Comparison of ENCODE assay signal across 18 cellular contexts in the genomic region with DNA sequence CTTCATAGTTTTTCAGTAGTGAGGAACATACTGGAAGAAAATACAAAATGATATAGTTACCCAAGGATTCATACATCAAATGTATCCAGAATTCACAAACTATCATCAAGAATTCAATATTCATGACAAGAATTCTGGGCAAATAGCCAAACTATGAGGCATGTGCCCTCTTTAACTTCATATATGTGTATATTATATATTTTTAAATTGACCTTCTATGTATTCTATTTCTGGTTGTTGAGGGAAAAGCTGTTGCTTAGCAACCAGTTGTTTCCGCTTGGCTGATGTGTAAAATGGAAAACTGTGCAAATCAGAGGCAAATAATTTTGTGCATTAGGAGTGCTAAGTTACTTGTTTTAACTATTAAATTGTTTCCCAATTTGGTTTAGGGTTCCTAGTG. TPM values are rescaled to one million over a fixed set of nuclear protein-coding genes. Genes with fewer than 3 reads are reported as not detected.
DNase-seq lines count a peak whose midpoint lies in the region; ATAC-seq and TF ChIP-seq lines count a peak whose summit lies in the region.
"Had no signal": no experiment of that assay in that cellular context is flagged by ENCODE, and none has a peak within 500 bp of the region (broad histone marks: within the 10 kb centered on the region; RNA-seq: fewer than 3 reads in every experiment).

No MANE protein-coding gene starts in this region.

- H3K9me1 ChIP-seq in IMR-90 (ENCODE audit: insufficient read depth, low read length): no peaks in the 10 kb centered on the region; the same call in 1 of the 2 replicates

- WGBS in IMR-90 (ENCODE audit: extremely low coverage in 2 of 2, insufficient read length in 1 of 2), 2 experiments: no CpG with 5 or more reads among the region's 1 CpG

- BruUV-seq in IMR-90 (replicated peaks; lab: Mats Ljungman, UMichigan): no TSS peak

- no peaks in the 10 kb centered on the region for H3K36me3 ChIP-seq in IMR-90 (ENCODE audit: control insufficient read depth, insufficient read depth, low read length)
- H3K36me3 ChIP-seq: left lung, MG63, transverse colon had no signal

- no peaks in the 10 kb centered on the region for H3K9me3 ChIP-seq in IMR-90 (ENCODE audit: control insufficient read depth, insufficient read depth, low read length)
- H3K9me3 ChIP-seq: left lung, MG63, transverse colon had no signal

- no peak overlapping the region for H3K14ac ChIP-seq in IMR-90 (replicated peaks; ENCODE audit: low read depth, low read length)

- H3K27ac Mint-ChIP-seq in mesothelial cell of epicardium: peak overlapping the region; percentile 6

- no peak overlapping the region for H3K23ac ChIP-seq in IMR-90 (ENCODE audit: low read depth, low read length)

- no peak overlapping the region for H2AK9ac ChIP-seq in IMR-90 (replicated peaks; ENCODE audit: low read depth, low read length, poor library complexity)

- no peaks in the 10 kb centered on the region for H3K36me3 Mint-ChIP-seq in mesothelial cell of epicardium

- H3K4me1 ChIP-seq in IMR-90 (ENCODE audit: control insufficient read depth, insufficient read depth, low read length): no peaks in the 10 kb centered on the region

- no peak overlapping the region for H2AFZ ChIP-seq in IMR-90 (replicated peaks; ENCODE audit: low read length, poor library complexity)

- DNase-seq in IMR-90 (peak; percentile 32), NCI-H2227 treated with DMSO at 0.1 percent for 48 hours (lab: John Stamatoyannopoulos, UW) (peak; percentile 6), choroid plexus epithelial cell (ENCODE audit: low read depth) (peak; percentile 58), mesothelial cell of epicardium (ENCODE audit: low spot score in 2 of 2, unreplicated experiment in 2 of 2) (no peak)
- DNase-seq in activated CD4-positive, alpha-beta T cell treated with anti-CD3 and anti-CD28 coated beads, Interleukin-2, amount 50 U/mL, for 4 hours: no peak
- DNase-seq: DMS153; erythroblast; hypothalamus; left lung; MG63; NCI-H2107; Right ventricle myocardium superior; stimulated activated naive CD4-positive, alpha-beta T cell; T-helper 2 cell; transverse colon had no signal

- H3K4me3 ChIP-seq in IMR-90 (ENCODE audit: insufficient read depth, low read depth, low read length) (no peak overlapping the region), choroid plexus epithelial cell (ENCODE audit: low read depth, low read length) (no peak overlapping the region)
- H3K4me3 ChIP-seq: coronary artery, left lung, MG63, transverse colon had no signal

- TF ChIP-seq POLR2A in IMR-90 (IDR thresholded peaks at IDR 0.05; ENCODE audit: low read depth, low read length): no peak

- no peak overlapping the region for H3K56ac ChIP-seq in IMR-90 (ENCODE audit: extremely low read depth, insufficient read depth, low read length)

- H4K91ac ChIP-seq in IMR-90 (ENCODE audit: insufficient read depth, low read depth, low read length): no peak overlapping the region

- CTCF ChIA-PET in IMR-90 (lab: Yijun Ruan, JAX): no interaction called here

- POLR2A ChIA-PET in IMR-90 (lab: Charles Lee; ENCODE audit: unreplicated experiment): no interaction called here

- H3K9me3 Mint-ChIP-seq in mesothelial cell of epicardium: no peaks in the 10 kb centered on the region

- no peak overlapping the region for H4K5ac ChIP-seq in IMR-90 (ENCODE audit: low read depth, low read length)

- ATAC-seq in IMR-90 (ENCODE audit: low read depth): no peak
- ATAC-seq in GM18870 (IDR thresholded peaks at IDR 0.05; ENCODE audit: unreplicated experiment): no peak
- no peak for ATAC-seq in GM18511 (IDR thresholded peaks at IDR 0.05; ENCODE audit: unreplicated experiment)
- ATAC-seq: left lung had no signal

- no peak overlapping the region for H3K9ac ChIP-seq in IMR-90 (ENCODE audit: low read depth, low read length)

- TF ChIP-seq CTCF in IMR-90 (conservative IDR thresholded peaks at IDR 0.05; ENCODE audit: low read depth, low read length): no peak
- no peak for TF ChIP-seq CTCF in choroid plexus epithelial cell (conservative IDR thresholded peaks at IDR 0.05; ENCODE audit: low read depth, low read length)
- no peak for TF ChIP-seq CTCF in mesothelial cell of epicardium (IDR thresholded peaks at IDR 0.05; ENCODE audit: unreplicated experiment)

- no peak overlapping the region for H3K18ac ChIP-seq in IMR-90 (ENCODE audit: low read depth, low read length)

- H3K4me3 Mint-ChIP-seq in mesothelial cell of epicardium: no peak overlapping the region

- H3K27ac ChIP-seq in IMR-90 (ENCODE audit: insufficient read depth, low read length): no peak overlapping the region
- H3K27ac ChIP-seq: coronary artery, left lung, transverse colon had no signal

- no peak overlapping the region for H2BK20ac ChIP-seq in IMR-90 (ENCODE audit: low read depth, low read length)

- no peaks in the 10 kb centered on the region for H3K27me3 ChIP-seq in IMR-90 (ENCODE audit: control insufficient read depth, insufficient read depth, low read length)
- H3K27me3 ChIP-seq: left lung, MG63, transverse colon had no signal

- no peak overlapping the region for H2BK15ac ChIP-seq in IMR-90 (ENCODE audit: low read depth, low read length)

- in situ Hi-C loops in IMR-90 (cut with MboI; ENCODE audit: low sequenced_read_pairs): no loop called here

- no peak overlapping the region for H3K4me2 ChIP-seq in IMR-90 (ENCODE audit: low read depth, low read length)

- peaks cover 39% of the 10 kb centered on the region for H3K4me1 Mint-ChIP-seq in mesothelial cell of epicardium

- H3K4ac ChIP-seq in IMR-90 (ENCODE audit: low read depth, low read length): no peak overlapping the region

- no peak overlapping the region for H2AK5ac ChIP-seq in IMR-90 (ENCODE audit: low read depth, low read length)

- H4K20me1 ChIP-seq in IMR-90 (ENCODE audit: insufficient read depth, low read length): no peaks in the 10 kb centered on the region

- no peak for TF ChIP-seq RAD21 in IMR-90 (IDR thresholded peaks at IDR 0.05; ENCODE audit: low read length)

- no peak overlapping the region for H2BK120ac ChIP-seq in IMR-90 (ENCODE audit: low read depth, low read length)

- no peak overlapping the region for H2BK5ac ChIP-seq in IMR-90 (ENCODE audit: low read depth, low read length, poor library complexity, severe bottlenecking)

- intact Hi-C loops in IMR-90 (cut with micrococcal nuclease): no loop called here

- H3K27me3 Mint-ChIP-seq in mesothelial cell of epicardium (ENCODE audit: low read depth): no peaks in the 10 kb centered on the region

- H3K79me1 ChIP-seq in IMR-90 (ENCODE audit: low read depth in 1 of 2, low read length in 2 of 2): no peaks in the 10 kb centered on the region

- H4K8ac ChIP-seq in IMR-90 (ENCODE audit: low read depth in 2 of 2, low read length in 2 of 2): no peak overlapping the region

- dilution Hi-C loops in IMR-90 (cut with HindIII; ENCODE audit: low sequenced_read_pairs, unreplicated experiment): no loop called here

TF ChIP-seq in IMR-90, 13 proteins besides CTCF, POLR2A, EP300 and RAD21:
- TF ChIP-seq SMC3 (IDR thresholded peaks at IDR 0.05; ENCODE audit: low read depth, low read length): no peak
- no peak for TF ChIP-seq CEBPB (IDR thresholded peaks at IDR 0.05; ENCODE audit: low read depth, low read length)
- TF ChIP-seq FOS (IDR thresholded peaks at IDR 0.05; ENCODE audit: low read depth, low read length): no peak
- TF ChIP-seq USF2 (IDR thresholded peaks at IDR 0.05; ENCODE audit: low read depth, low read length): no peak
- no peak for TF ChIP-seq RCOR1 (IDR thresholded peaks at IDR 0.05; ENCODE audit: insufficient replicate concordance, low read length)
- no peak for TF ChIP-seq RFX5 (IDR thresholded peaks at IDR 0.05; ENCODE audit: low read depth, low read length)
TF ChIP-seq in IMR-90: peak in this region for 0.

RNA-seq across cellular contexts. Expression of gene IVNS1ABP, which starts 35.0 kb away (rescaled TPM):
- total RNA-seq in IMR-90 (2012; rRNA removed) (26.7 and 41.9 TPM in 2 replicates), mesothelial cell of epicardium (162 to 167 TPM (median 166 TPM) in 3 replicates)
- 18.3 and 21.8 TPM in 2 replicates for polyA plus RNA-seq in IMR-90 (2012; rRNA removed)
- 3.4 and 5.5 TPM in 2 replicates for polyA plus RNA-seq in IMR-90 (2012; cell fraction: cytosol; rRNA removed)
- 14.2 and 60.5 TPM in 2 replicates for polyA plus RNA-seq in IMR-90 (2012; cell fraction: nucleus; rRNA removed; ENCODE audit: low replicate concordance)

Comparison
In these comparisons a context has a peak if more than half of its experiments do, and no peak if none do; other contexts are left out.
1. DNase-seq: peak in IMR-90 (single experiment), NCI-H2227 treated with DMSO at 0.1 percent for 48 hours (single experiment) and choroid plexus epithelial cell (single experiment); none in mesothelial cell of epicardium (0 of 2) and activated CD4-positive, alpha-beta T cell treated with anti-CD3 and anti-CD28 coated beads, Interleukin-2, amount 50 U/mL, for 4 hours (0 of 2).